In the genomic region with DNA sequence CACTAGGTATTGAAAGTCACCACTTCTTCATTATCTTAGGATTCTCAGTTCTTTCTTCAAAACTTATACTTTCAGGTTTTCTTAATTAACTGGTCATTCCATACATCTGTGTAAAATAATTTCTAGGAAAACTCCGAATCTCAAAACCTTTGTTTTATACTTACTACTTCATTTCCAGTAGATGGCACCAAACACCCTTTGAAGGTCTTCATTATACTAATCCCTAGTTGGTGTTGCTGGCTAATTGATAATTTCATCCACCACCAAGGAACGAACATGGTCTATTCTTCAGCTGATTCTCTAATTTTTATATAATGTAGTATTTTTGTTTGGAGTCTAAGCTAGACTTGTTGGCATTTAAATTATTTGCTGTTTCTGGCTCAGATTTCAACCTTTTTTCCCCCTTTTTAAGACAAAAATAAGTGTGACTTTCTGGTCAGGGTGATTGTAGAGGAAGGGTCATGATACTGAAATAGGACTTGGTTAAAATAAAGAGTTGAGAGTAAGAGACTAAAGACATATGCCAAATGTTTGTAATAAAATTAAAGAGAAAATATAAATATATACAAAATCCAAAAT, we compare ENCODE assay signal across 8 cellular contexts. TPM values are rescaled to one million over a fixed set of nuclear protein-coding genes. Genes with fewer than 3 reads are reported as not detected.
DNase-seq lines count a peak whose midpoint lies in the region; ATAC-seq and TF ChIP-seq lines count a peak whose summit lies in the region.

No MANE protein-coding gene starts in this region.

- H3K4me3 Mint-ChIP-seq in Calu3 (ENCODE audit: low read depth, unreplicated experiment) (no peak overlapping the region), mesothelial cell of epicardium (no peak overlapping the region)

- TF ChIP-seq CTCF in Calu3 (IDR thresholded peaks at IDR 0.05; ENCODE audit: unreplicated experiment) (peak; percentile 48), mesothelial cell of epicardium (IDR thresholded peaks at IDR 0.05; ENCODE audit: unreplicated experiment) (peak; percentile 6)

- DNase-seq in Calu3 (no peak), HCEC 1CT (peak; percentile 55), NCI-H774 (lab: John Stamatoyannopoulos, UW) (peak; percentile 19), cerebellar cortex (ENCODE audit: low spot score) (peak; percentile 79), mesothelial cell of epicardium (ENCODE audit: low spot score in 2 of 2, unreplicated experiment in 2 of 2) (no peak)

- intact Hi-C loops in Calu3 (cut with micrococcal nuclease; ENCODE audit: unreplicated experiment): loop anchor here (1.0 to 5.0 kb wide), 2 partner anchors 158 to 185 kb away; no protein-coding TSS in a partner anchor

- CTCF ChIA-PET in Calu3 (lab: Charles Lee): interaction anchor here (0.6 to 4.1 kb wide), 4 partner anchors 159 to 382 kb away, joined by 3 to 32 read pairs (median 16); a partner anchor contains a TSS

- H3K36me3 Mint-ChIP-seq in Calu3 (ENCODE audit: insufficient read depth, unreplicated experiment) (peaks cover 43% of the 10 kb centered on the region), mesothelial cell of epicardium (peaks cover 12% of the 10 kb centered on the region)

- H3K4me1 Mint-ChIP-seq in Calu3 (ENCODE audit: low read depth, unreplicated experiment): peaks cover 15% of the 10 kb centered on the region
- H3K4me1 Mint-ChIP-seq in mesothelial cell of epicardium: peaks cover 9% of the 10 kb centered on the region

- H3K9me3 Mint-ChIP-seq in Calu3 (ENCODE audit: low read depth, unreplicated experiment) (no peaks in the 10 kb centered on the region), mesothelial cell of epicardium (no peaks in the 10 kb centered on the region)

- H3K27ac Mint-ChIP-seq in Calu3 (ENCODE audit: unreplicated experiment): no peak overlapping the region
- H3K27ac Mint-ChIP-seq in mesothelial cell of epicardium: no peak overlapping the region

- H3K27me3 Mint-ChIP-seq in Calu3 (ENCODE audit: unreplicated experiment) (no peaks in the 10 kb centered on the region), mesothelial cell of epicardium (ENCODE audit: low read depth) (no peaks in the 10 kb centered on the region)

- no TSS peak for BruUV-seq in Calu3 (replicated peaks; lab: Mats Ljungman, UMichigan)

- ATAC-seq in GM19467 (IDR thresholded peaks at IDR 0.05; ENCODE audit: unreplicated experiment): no peak
- ATAC-seq in GM18873 (IDR thresholded peaks at IDR 0.05; ENCODE audit: low FRiP score, unreplicated experiment): no peak
- ATAC-seq in GM18517 (IDR thresholded peaks at IDR 0.05; ENCODE audit: unreplicated experiment): no peak

RNA-seq across cellular contexts. Expression of a gene that starts 2.8 kb away (rescaled TPM):
- total RNA-seq in Calu3 (2022) (13.3 and 17.4 TPM in 2 replicates), mesothelial cell of epicardium (8.7 to 10.4 TPM (median 9.7 TPM) in 3 replicates)

RNA-seq across cellular contexts. Expression of a gene that starts 18.3 kb away (rescaled TPM):
- total RNA-seq in Calu3 (2022) (36.3 and 39.8 TPM in 2 replicates), mesothelial cell of epicardium (44.4 to 48.7 TPM (median 45.6 TPM) in 3 replicates)

RNA-seq across cellular contexts. Expression of a gene that starts 49.4 kb away (rescaled TPM):
- total RNA-seq in Calu3 (2022) (0.17 and 0.27 TPM in 2 replicates), mesothelial cell of epicardium (2.6 to 3.6 TPM (median 3.5 TPM) in 3 replicates)

Comparison
In these comparisons a context has a peak if more than half of its experiments do, and no peak if none do; other contexts are left out.
1. DNase-seq: peak in HCEC 1CT (single experiment), NCI-H774 (single experiment) and cerebellar cortex (single experiment); none in Calu3 (single experiment) and mesothelial cell of epicardium (0 of 2).